In the genomic region with DNA sequence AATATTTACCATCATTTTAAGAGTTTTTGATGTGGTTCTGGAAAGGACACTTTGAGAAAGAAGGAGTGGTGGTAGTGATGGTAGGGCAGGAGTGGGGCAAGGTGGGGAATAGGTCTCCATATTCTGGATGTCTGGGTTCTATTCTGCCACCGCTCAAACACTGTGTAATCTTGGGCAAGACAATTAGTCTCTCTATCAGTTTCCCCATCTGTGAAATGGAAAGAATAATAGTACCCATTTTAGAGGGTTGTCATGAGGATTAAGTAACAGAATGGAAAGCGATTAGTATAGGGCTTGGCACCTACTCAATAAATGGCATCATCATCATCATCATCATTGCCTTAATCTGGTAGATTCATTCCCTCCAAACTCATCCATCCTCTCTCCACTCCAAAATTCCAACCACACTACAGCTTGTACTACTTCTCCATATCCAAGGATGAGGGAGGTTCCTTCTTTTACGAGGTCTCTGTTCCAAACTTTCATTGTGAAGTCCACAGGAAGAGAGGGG, we compare ENCODE assay signal across 9 cellular contexts. TPM values are rescaled to one million over a fixed set of nuclear protein-coding genes. Genes with fewer than 3 reads are reported as not detected.
DNase-seq lines count a peak whose midpoint lies in the region; ATAC-seq and TF ChIP-seq lines count a peak whose summit lies in the region.
"Had no signal": no experiment of that assay in that cellular context is flagged by ENCODE, and none has a peak within 500 bp of the region (broad histone marks: within the 10 kb centered on the region; RNA-seq: fewer than 3 reads in every experiment).

No MANE protein-coding gene starts in this region.

- no peaks in the 10 kb centered on the region for H3K9me3 ChIP-seq in skeletal muscle satellite cell (replicated peaks; ENCODE audit: low read length)
- no peaks in the 10 kb centered on the region for H3K9me3 ChIP-seq in colonic mucosa
- H3K9me3 ChIP-seq: thyroid gland had no signal

- H3K27me3 ChIP-seq in skeletal muscle satellite cell (ENCODE audit: control insufficient read depth, insufficient read depth, low read length) (no peaks in the 10 kb centered on the region), colonic mucosa (no peaks in the 10 kb centered on the region)
- H3K27me3 ChIP-seq: thyroid gland had no signal

- CTCF ChIA-PET in T-cell (lab: Charles Lee) = interaction anchor here (0.6 to 1.1 kb wide), 4 partner anchors 38 to 271 kb away, joined by 3 to 9 read pairs (median 6); partner anchors contain the start of genes GSS (in 1 of the 2) and MYH7B (in 1 of the 2)

- DNase-seq in T-helper 2 cell treated with Interferon-gamma antibody and Interleukin-4, amounts not matched to agents 5 μg/mL and 100 μg/mL, for 36 hours (ENCODE audit: low spot score) = no peak
- DNase-seq in T-helper 2 cell = no peak
- DNase-seq in T-cell = no peak
- no peak for DNase-seq in glutamatergic neuron
- no peak for DNase-seq in lower leg skin (ENCODE audit: low spot score in 2 of 2)
- no peak for DNase-seq in activated CD8-positive, alpha-beta memory T cell treated with anti-CD3 and anti-CD28 coated beads, Interleukin-2, amount 50 U/mL, for 4 hours
- DNase-seq in colonic mucosa = no peak

- no peak for ATAC-seq in T-cell (replicated peaks in 1 of 4)

- H3K9ac ChIP-seq in skeletal muscle satellite cell (ENCODE audit: low read depth, low read length) = peak overlapping the region; percentile 54
- H3K9ac ChIP-seq in colonic mucosa (ENCODE audit: low read depth in 2 of 2, low read length in 2 of 2) = peak overlapping the region in 1 of 2 donors; percentile 69

- peak overlapping the region; percentile 98 for H3K4me2 ChIP-seq in skeletal muscle satellite cell (ENCODE audit: low read length)

- no peak for TF ChIP-seq POLR2A in lower leg skin (IDR thresholded peaks at IDR 0.05)

- no peaks in the 10 kb centered on the region for H3K9me3 Mint-ChIP-seq in T-helper 2 cell treated with Interferon-gamma antibody and Interleukin-4, amounts not matched to agents 5 μg/mL and 100 μg/mL, for 36 hours
- H3K9me3 Mint-ChIP-seq in T-cell (no peaks in the 10 kb centered on the region), glutamatergic neuron (ENCODE audit: unreplicated experiment) (peaks cover 15% of the 10 kb centered on the region)

- H3K4me3 Mint-ChIP-seq in T-helper 2 cell treated with Interferon-gamma antibody and Interleukin-4, amounts not matched to agents 5 μg/mL and 100 μg/mL, for 36 hours = peak overlapping the region; percentile 92
- peak overlapping the region; percentile 79 to 90 (median 89) for H3K4me3 Mint-ChIP-seq in T-cell
- H3K4me3 Mint-ChIP-seq in glutamatergic neuron (ENCODE audit: unreplicated experiment) = peak overlapping the region; percentile 90

- no peak for TF ChIP-seq CTCF in glutamatergic neuron (IDR thresholded peaks at IDR 0.05; ENCODE audit: partially characterized antibody, unreplicated experiment)
- TF ChIP-seq CTCF in lower leg skin (IDR thresholded peaks at IDR 0.05) = no peak
- no peak for TF ChIP-seq CTCF in colonic mucosa (IDR thresholded peaks at IDR 0.05)

- peak overlapping the region; percentile 70 for H3K27ac Mint-ChIP-seq in T-helper 2 cell treated with Interferon-gamma antibody and Interleukin-4, amounts not matched to agents 5 μg/mL and 100 μg/mL, for 36 hours
- peak overlapping the region; percentile 83 to 84 for H3K27ac Mint-ChIP-seq in T-cell
- peak overlapping the region; percentile 89 for H3K27ac Mint-ChIP-seq in glutamatergic neuron (ENCODE audit: unreplicated experiment)

- POLR2A ChIA-PET in T-cell (lab: Charles Lee) = no interaction called here

- H3K27ac ChIP-seq in colonic mucosa = no peak overlapping the region

- 39 to 48% methylated on average over 3 of the region's 3 CpGs for WGBS in lower leg skin, 2 donors

- peaks cover 57% of the 10 kb centered on the region for H3K4me1 Mint-ChIP-seq in T-helper 2 cell treated with Interferon-gamma antibody and Interleukin-4, amounts not matched to agents 5 μg/mL and 100 μg/mL, for 36 hours (ENCODE audit: low read depth)
- H3K4me1 Mint-ChIP-seq in T-cell = peaks cover 72 to 78% (median 73%) of the 10 kb centered on the region in 3 donors
- peaks cover 22% of the 10 kb centered on the region for H3K4me1 Mint-ChIP-seq in glutamatergic neuron (ENCODE audit: low read depth, unreplicated experiment)

- H3K36me3 ChIP-seq in skeletal muscle satellite cell (ENCODE audit: insufficient read depth, low read length) (no peaks in the 10 kb centered on the region), colonic mucosa (no peaks in the 10 kb centered on the region)
- H3K36me3 ChIP-seq: thyroid gland had no signal

- no peaks in the 10 kb centered on the region for H3K36me3 Mint-ChIP-seq in T-helper 2 cell treated with Interferon-gamma antibody and Interleukin-4, amounts not matched to agents 5 μg/mL and 100 μg/mL, for 36 hours (ENCODE audit: low read depth)
- no peaks in the 10 kb centered on the region for H3K36me3 Mint-ChIP-seq in T-cell
- H3K36me3 Mint-ChIP-seq in glutamatergic neuron (ENCODE audit: unreplicated experiment) = no peaks in the 10 kb centered on the region

- H3K4me1 ChIP-seq in skeletal muscle satellite cell (ENCODE audit: control insufficient read depth, insufficient read depth, low read length) (peaks cover 21% of the 10 kb centered on the region), colonic mucosa (peaks cover 7% of the 10 kb centered on the region)

- H3K4me3 ChIP-seq in skeletal muscle satellite cell (ENCODE audit: low read length) = peak overlapping the region; percentile 79
- H3K4me3 ChIP-seq in lower leg skin (ENCODE audit: low read depth, poor library complexity, severe bottlenecking) = no peak overlapping the region
- H3K4me3 ChIP-seq in colonic mucosa = no peak overlapping the region

- H3K27me3 Mint-ChIP-seq in T-helper 2 cell treated with Interferon-gamma antibody and Interleukin-4, amounts not matched to agents 5 μg/mL and 100 μg/mL, for 36 hours (ENCODE audit: low read depth) = no peaks in the 10 kb centered on the region
- H3K27me3 Mint-ChIP-seq in T-cell (no peaks in the 10 kb centered on the region), glutamatergic neuron (ENCODE audit: unreplicated experiment) (peaks cover 16% of the 10 kb centered on the region)

- intact Hi-C loops in lower leg skin (cut with DNase I; ENCODE audit: low total_unique reads) (no loop called here), colonic mucosa (cut with DNase I) (loop anchor here (2.0 to 10.0 kb wide), 2 partner anchors 83 to 221 kb away; partner anchors contain the start of gene TRPC4AP)

RNA-seq across cellular contexts. Expression of gene GGT7, which starts 1.0 kb away (rescaled TPM):
- 10 to 100 TPM; 31.5 to 47.0 (median 38.1) TPM for total RNA-seq in T-cell
- 81.9 TPM for total RNA-seq in glutamatergic neuron (ENCODE audit: unreplicated experiment)
- total RNA-seq in skeletal muscle satellite cell (2012; rRNA removed) = 5.7 and 7.6 TPM in 2 replicates
- total RNA-seq in lower leg skin = 10 to 100 TPM in 2 of 4 donors, 1 to 10 TPM in 2; 8.6 to 12.9 (median 9.6) TPM
- total RNA-seq in colonic mucosa = 10 to 100 TPM; 10.1 to 17.8 TPM

RNA-seq across cellular contexts. Expression of gene ACSS2, which starts 2.8 kb away (rescaled TPM):
- total RNA-seq in T-cell (10 to 100 TPM; 24.7 to 34.7 (median 27.7) TPM), glutamatergic neuron (ENCODE audit: unreplicated experiment) (53.3 TPM), lower leg skin (10 to 100 TPM; 54.3 to 98.1 (median 71.5) TPM), colonic mucosa (100 to 1,000 TPM; 258 to 394 TPM)
- total RNA-seq in skeletal muscle satellite cell (2012; rRNA removed) = 21.0 and 39.5 TPM in 2 replicates

RNA-seq across cellular contexts. Expression of gene NCOA6, which starts 48.2 kb away (rescaled TPM):
- total RNA-seq in T-cell (10 to 100 TPM; 27.1 to 31.8 (median 28.3) TPM), glutamatergic neuron (ENCODE audit: unreplicated experiment) (45.6 TPM), lower leg skin (10 to 100 TPM; 20.9 to 37.6 (median 29.9) TPM), colonic mucosa (10 to 100 TPM; 28.9 to 40.2 TPM)
- total RNA-seq in skeletal muscle satellite cell (2012; rRNA removed) = 7.1 and 7.9 TPM in 2 replicates
